ENCODE assay signal across 14 cellular contexts in genomic region chr5:114658179-114658578, GRCh38.
"Had no signal": no experiment of that assay in that cellular context is flagged by ENCODE, and none has a peak within 500 bp of the region (broad histone marks: within the 10 kb centered on the region; RNA-seq: fewer than 3 reads in every experiment).

No MANE protein-coding gene starts in this region.

- H3K36me3 ChIP-seq: colonic mucosa, esophagus squamous epithelium, heart right ventricle, right atrium auricular region, tibial nerve had no signal

- H3K27me3 ChIP-seq: colonic mucosa, esophagus squamous epithelium, right atrium auricular region, tibial nerve had no signal

- DNase-seq: activated CD4-positive, alpha-beta memory T cell treated with anti-CD3 and anti-CD28 coated beads for 36 hours; activated effector memory CD4-positive, alpha-beta T cell treated with anti-CD3 and anti-CD28 coated beads, Interleukin-2, amount 50 U/mL, for 16 hours; activated naive CD8-positive, alpha-beta T cell treated with anti-CD3 and anti-CD28 coated beads, Interleukin-2, amount 10 ng/mL, durations not matched to agents 7 days and 5 days; activated T-cell treated with anti-CD3 and anti-CD28 coated beads, Interleukin-2, amount 50 U/mL, for 4 hours; aorta; colonic mucosa; esophagus squamous epithelium; heart right ventricle; naive thymus-derived CD8-positive, alpha-beta T cell; posterior cingulate gyrus; small intestine had no signal

- H3K27ac Mint-ChIP-seq: activated CD4-positive, alpha-beta memory T cell treated with anti-CD3 and anti-CD28 coated beads for 36 hours; activated naive CD8-positive, alpha-beta T cell treated with anti-CD3 and anti-CD28 coated beads, Interleukin-2, amount 10 ng/mL, durations not matched to agents 7 days and 5 days; naive thymus-derived CD8-positive, alpha-beta T cell; stimulated activated effector memory CD8-positive, alpha-beta T cell treated with anti-CD3 and anti-CD28 coated beads, Interleukin-12 subunit alpha, Interleukin-12 subunit beta, amount 100 ng/mL, for 72 hours had no signal

- H3K4me1 ChIP-seq: colonic mucosa, esophagus squamous epithelium, heart right ventricle, right atrium auricular region, tibial nerve had no signal

- H3K4me3 ChIP-seq: colonic mucosa, esophagus squamous epithelium, heart right ventricle, right atrium auricular region, tibial nerve had no signal

- H3K4me1 Mint-ChIP-seq: activated naive CD8-positive, alpha-beta T cell treated with anti-CD3 and anti-CD28 coated beads, Interleukin-2, amount 10 ng/mL, durations not matched to agents 7 days and 5 days; naive thymus-derived CD8-positive, alpha-beta T cell; stimulated activated effector memory CD8-positive, alpha-beta T cell treated with anti-CD3 and anti-CD28 coated beads, Interleukin-12 subunit alpha, Interleukin-12 subunit beta, amount 100 ng/mL, for 72 hours had no signal

- ATAC-seq: activated T-cell treated with anti-CD3 and anti-CD28 coated beads, Interleukin-2, amount 50 U/mL, for 4 hours; heart right ventricle; naive thymus-derived CD8-positive, alpha-beta T cell; stimulated activated effector memory CD8-positive, alpha-beta T cell treated with anti-CD3 and anti-CD28 coated beads, Interleukin-12 subunit alpha, Interleukin-12 subunit beta, amount 100 ng/mL, for 72 hours had no signal

- H3K4me3 Mint-ChIP-seq: activated CD4-positive, alpha-beta memory T cell treated with anti-CD3 and anti-CD28 coated beads for 36 hours; activated naive CD8-positive, alpha-beta T cell treated with anti-CD3 and anti-CD28 coated beads, Interleukin-2, amount 10 ng/mL, durations not matched to agents 7 days and 5 days; activated T-cell treated with anti-CD3 and anti-CD28 coated beads, Interleukin-2, amount 50 U/mL, for 4 hours; naive thymus-derived CD8-positive, alpha-beta T cell; stimulated activated effector memory CD8-positive, alpha-beta T cell treated with anti-CD3 and anti-CD28 coated beads, Interleukin-12 subunit alpha, Interleukin-12 subunit beta, amount 100 ng/mL, for 72 hours had no signal

- H3K27me3 Mint-ChIP-seq: activated CD4-positive, alpha-beta memory T cell treated with anti-CD3 and anti-CD28 coated beads for 36 hours; activated naive CD8-positive, alpha-beta T cell treated with anti-CD3 and anti-CD28 coated beads, Interleukin-2, amount 10 ng/mL, durations not matched to agents 7 days and 5 days; naive thymus-derived CD8-positive, alpha-beta T cell had no signal

- H3K9me3 ChIP-seq: colonic mucosa, esophagus squamous epithelium, heart right ventricle, right atrium auricular region, tibial nerve had no signal

- H3K27ac ChIP-seq: colonic mucosa, esophagus squamous epithelium, heart right ventricle, right atrium auricular region, tibial nerve had no signal
